Comparison of ENCODE assay signal across 26 cellular contexts in genomic region chr12:119661882-119662281, GRCh38.
"Had no signal": no experiment of that assay in that cellular context is flagged by ENCODE, and none has a peak within 500 bp of the region (broad histone marks: within the 10 kb centered on the region; RNA-seq: fewer than 3 reads in every experiment).

No MANE protein-coding gene starts in this region.

- H3K79me2 ChIP-seq: parathyroid adenoma had no signal

- H3K4me2 ChIP-seq: neural progenitor cell had no signal

- H3K27me3 ChIP-seq: ovary, right lobe of liver, sigmoid colon, suprapubic skin, testis, tibial artery, transverse colon, upper lobe of right lung, uterus had no signal

- DNase-seq: natural killer cell; occipital lobe; ovary; posterior cingulate gyrus; psoas muscle; right cardiac atrium; right lobe of liver; sigmoid colon; small intestine; stimulated activated CD4-positive, alpha-beta T cell treated with anti-CD3 and anti-CD28 coated beads, Interleukin-15, amount 100 ng/mL, for 24 hours; stimulated activated CD4-positive, alpha-beta T cell treated with anti-CD3 and anti-CD28 coated beads, Interleukin-2, amount 100 ng/mL, for 24 hours; stimulated activated CD4-positive, alpha-beta T cell treated with anti-CD3 and anti-CD28 coated beads, Interleukin-2, amount 100 ng/mL, for 48 hours; stimulated activated CD4-positive, alpha-beta T cell treated with anti-CD3 and anti-CD28 coated beads, Interleukin-4, amount 100 ng/mL, for 24 hours; stimulated activated naive B cell treated with anti-CD40 and anti-IgM and Interleukin-4, amounts not matched to agents 10 μg/mL and 1 μg/mL and 100 μg/mL, for 72 hours; stimulated activated naive CD4-positive, alpha-beta T cell treated with Interleukin-2 at 50 U/mL for 16 hours; stimulated activated naive CD8-positive, alpha-beta T cell treated with anti-CD3 and anti-CD28 coated beads, Interleukin-15, amount 100 ng/mL, for 72 hours; substantia nigra; testis; tibial artery; transverse colon; upper lobe of right lung; uterus had no signal

- H2AFZ ChIP-seq: neural progenitor cell, parathyroid adenoma had no signal

- H3K9ac ChIP-seq: neural progenitor cell, parathyroid adenoma had no signal

- H3K36me3 ChIP-seq: neural progenitor cell, ovary, right lobe of liver, sigmoid colon, suprapubic skin, tibial artery, transverse colon, upper lobe of right lung, uterus had no signal

- H3K4me1 ChIP-seq: neural progenitor cell, uterus had no signal

- H3K9me3 ChIP-seq: ovary, psoas muscle, right lobe of liver, sigmoid colon, suprapubic skin, testis, tibial artery, transverse colon, upper lobe of right lung, uterus had no signal

- ATAC-seq: natural killer cell; psoas muscle; right cardiac atrium; right lobe of liver; stimulated activated effector memory CD8-positive, alpha-beta T cell treated with anti-CD3 and anti-CD28 coated beads, Interleukin-12 subunit alpha, Interleukin-12 subunit beta, amount 100 ng/mL, for 72 hours; stimulated activated naive B cell treated with anti-CD40 and anti-IgM and Interleukin-4, amounts not matched to agents 10 μg/mL and 1 μg/mL and 100 μg/mL, for 72 hours; stimulated activated naive CD8-positive, alpha-beta T cell treated with anti-CD3 and anti-CD28 coated beads, Interleukin-15, amount 100 ng/mL, for 72 hours; upper lobe of right lung had no signal

- H3K27ac ChIP-seq: neural progenitor cell, ovary, parathyroid adenoma, psoas muscle, right lobe of liver, sigmoid colon, suprapubic skin, testis, tibial artery, transverse colon, upper lobe of right lung, uterus had no signal

- H3K4me3 ChIP-seq: neural progenitor cell, ovary, psoas muscle, right lobe of liver, sigmoid colon, suprapubic skin, testis, tibial artery, transverse colon, upper lobe of right lung, uterus had no signal

- FAIRE-seq: small intestine had no signal
